In the genomic region with DNA sequence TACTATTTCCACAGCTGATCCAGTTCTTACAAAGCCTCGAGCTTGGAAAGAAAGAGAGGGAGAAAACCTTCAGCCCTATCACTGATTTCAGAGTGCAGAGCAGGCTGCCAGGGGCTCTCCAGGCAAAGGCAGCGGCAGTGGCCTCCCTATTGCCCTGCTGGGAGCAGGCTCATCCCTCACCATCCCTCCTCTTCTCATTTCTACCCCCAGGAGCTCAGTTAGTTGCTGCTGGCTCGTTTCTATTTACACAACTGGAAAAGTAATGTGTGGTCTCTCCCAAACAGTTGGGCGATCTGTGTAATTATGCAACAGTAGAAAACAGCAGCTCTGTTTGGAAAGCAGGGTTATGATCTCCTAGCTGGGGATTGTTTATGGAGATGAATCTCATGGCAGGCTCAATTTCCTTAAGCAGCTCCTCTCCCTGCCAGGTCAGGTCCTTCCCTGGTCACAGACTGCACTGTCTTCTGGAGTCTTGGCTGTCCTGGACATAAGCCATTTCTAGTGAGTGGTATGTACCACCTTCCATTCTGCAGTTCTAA, we compare ENCODE assay signal across 11 cellular contexts. TPM values are rescaled to one million over a fixed set of nuclear protein-coding genes. Genes with fewer than 3 reads are reported as not detected.
DNase-seq lines count a peak whose midpoint lies in the region; ATAC-seq and TF ChIP-seq lines count a peak whose summit lies in the region.
"Had no signal": no experiment of that assay in that cellular context is flagged by ENCODE, and none has a peak within 500 bp of the region (broad histone marks: within the 10 kb centered on the region; RNA-seq: fewer than 3 reads in every experiment).

No MANE protein-coding gene starts in this region.

- in situ Hi-C loops in Caki2 (cut with HindIII; ENCODE audit: low pct_unique_long_range_greater_than_20kb, low sequenced_read_pairs): no loop called here

- 23 to 48% methylated on average over 4 of the region's 4 CpGs for WGBS in sigmoid colon, 2 donors

- ATAC-seq in left cardiac atrium (peak; percentile 54 to 58), HG02763 (IDR thresholded peaks at IDR 0.05; ENCODE audit: unreplicated experiment) (no peak), GM19395 (IDR thresholded peaks at IDR 0.05; ENCODE audit: unreplicated experiment) (no peak)
- ATAC-seq: activated naive CD4-positive, alpha-beta T cell treated with anti-CD3 and anti-CD28 coated beads, Interleukin-2, amount 50 U/mL, for 72 hours had no signal

- peak; percentile 32 for DNase-seq in Caki2 (ENCODE audit: low read depth)
- DNase-seq in T1000 (lab: John Stamatoyannopoulos, UW): peak; percentile 36
- no peak for DNase-seq in left cardiac atrium
- DNase-seq in sigmoid colon: no peak
- no peak for DNase-seq in substantia nigra (lab: John Stamatoyannopoulos, UW)
- no peak for DNase-seq in effector memory CD4-positive, alpha-beta T cell
- DNase-seq: activated B cell treated with CpG ODN at 0.5 μM for 24 hours; stimulated activated naive CD4-positive, alpha-beta T cell had no signal

- H3K27ac ChIP-seq in sigmoid colon (peak overlapping the region; percentile 39 to 81 (median 72)), substantia nigra (ENCODE audit: low read depth, low read length, poor library complexity, severe bottlenecking) (no peak overlapping the region)
- no peak overlapping the region for H3K27ac ChIP-seq in effector memory CD4-positive, alpha-beta T cell (ENCODE audit: insufficient read depth, low read length, poor library complexity, severe bottlenecking)

- no peaks in the 10 kb centered on the region for H3K36me3 ChIP-seq in sigmoid colon
- H3K36me3 ChIP-seq in effector memory CD4-positive, alpha-beta T cell (ENCODE audit: control insufficient read depth, insufficient read depth, low read length): no peaks in the 10 kb centered on the region

- H3K27me3 ChIP-seq in sigmoid colon: no peaks in the 10 kb centered on the region
- no peaks in the 10 kb centered on the region for H3K27me3 ChIP-seq in effector memory CD4-positive, alpha-beta T cell (replicated peaks; ENCODE audit: control insufficient read depth, insufficient read depth, low read length, poor library complexity, severe bottlenecking)

- no peaks in the 10 kb centered on the region for H3K9me3 ChIP-seq in sigmoid colon
- no peaks in the 10 kb centered on the region for H3K9me3 ChIP-seq in effector memory CD4-positive, alpha-beta T cell (ENCODE audit: control insufficient read depth, low read length)

- TF ChIP-seq CTCF in sigmoid colon (IDR thresholded peaks at IDR 0.05): no peak

- peaks cover 0 to 44% (median 32%) of the 10 kb centered on the region in 4 donors for H3K4me1 ChIP-seq in sigmoid colon
- no peaks in the 10 kb centered on the region for H3K4me1 ChIP-seq in effector memory CD4-positive, alpha-beta T cell (ENCODE audit: control insufficient read depth, insufficient read depth, low read length, poor library complexity, severe bottlenecking)

- TF ChIP-seq POLR2A in sigmoid colon (IDR thresholded peaks at IDR 0.05): no peak

- TF ChIP-seq EP300 in sigmoid colon (IDR thresholded peaks at IDR 0.05): no peak

- H3K4me3 ChIP-seq in sigmoid colon: no peak overlapping the region
- no peak overlapping the region for H3K4me3 ChIP-seq in effector memory CD4-positive, alpha-beta T cell (ENCODE audit: insufficient read depth, low read depth, low read length, poor library complexity, severe bottlenecking)

- intact Hi-C loops in left cardiac atrium (cut with DNase I) (no loop called here), sigmoid colon (cut with DNase I) (no loop called here)

RNA-seq across cellular contexts. Expression of a gene that starts 28.7 kb away (rescaled TPM):
- 47.7 and 50.5 TPM in 2 replicates for total RNA-seq in Caki2 (2014; rRNA removed; shearing (Covaris generic); ENCODE audit: low replicate concordance)
- total RNA-seq in left cardiac atrium (10 to 100 TPM; 51.4 to 66.9 TPM), sigmoid colon (10 to 100 TPM; 17.8 to 43.8 (median 28.2) TPM)
- polyA plus RNA-seq in sigmoid colon: 10 to 100 TPM; 17.4 to 29.6 (median 28.8) TPM

Comparison
In these comparisons a context has a peak if more than half of its experiments do, and no peak if none do; other contexts are left out.
1. DNase-seq: peak in Caki2 (single experiment) and T1000 (single experiment); none in left cardiac atrium (single experiment), sigmoid colon (single experiment), substantia nigra (0 of 49) and effector memory CD4-positive, alpha-beta T cell (0 of 3).
2. ATAC-seq: peak in left cardiac atrium (2 of 2); none in HG02763 (single experiment) and GM19395 (single experiment).
3. H3K27ac ChIP-seq: peak in sigmoid colon (4 of 4); none in substantia nigra (single experiment) and effector memory CD4-positive, alpha-beta T cell (single experiment).